Comparison of ENCODE assay signal across 1 cellular context in genomic region chrX:74613350-74614192, GRCh38.
TF ChIP-seq lines count a peak whose summit lies in the region.

No MANE protein-coding gene starts in this region.

TF ChIP-seq in GM23338, 12 proteins besides CTCF, POLR2A, EP300 and RAD21:
- no peak for TF ChIP-seq ZNF462 (CRISPR knock-in tag; IDR thresholded peaks at IDR 0.05)
- TF ChIP-seq EZH2 (IDR thresholded peaks at IDR 0.05; ENCODE audit: low read depth, unreplicated experiment), result no peak
- TF ChIP-seq ZNF331 (CRISPR knock-in tag; IDR thresholded peaks at IDR 0.05; ENCODE audit: low read depth), result no peak
- no peak for TF ChIP-seq NANOG (IDR thresholded peaks at IDR 0.05; ENCODE audit: borderline replicate concordance)
- no peak for TF ChIP-seq POLR2AphosphoS5 (IDR thresholded peaks at IDR 0.05; ENCODE audit: low read depth)
- no peak for TF ChIP-seq CREB1 (CRISPR knock-in tag; IDR thresholded peaks at IDR 0.05; ENCODE audit: low read depth)
- no peak for TF ChIP-seq JUNB (IDR thresholded peaks at IDR 0.05; ENCODE audit: unreplicated experiment)
- TF ChIP-seq REST (IDR thresholded peaks at IDR 0.05; ENCODE audit: unreplicated experiment), result no peak
- TF ChIP-seq EZH2phosphoT487 (IDR thresholded peaks at IDR 0.05; ENCODE audit: unreplicated experiment), result no peak
- no peak for TF ChIP-seq ZNF114 (CRISPR knock-in tag; IDR thresholded peaks at IDR 0.05)
- TF ChIP-seq STAT1 (IDR thresholded peaks at IDR 0.05; ENCODE audit: unreplicated experiment), result no peak
- no peak for TF ChIP-seq ETS1 (IDR thresholded peaks at IDR 0.05)
